Comparison of ENCODE assay signal across 13 cellular contexts in the genomic region with DNA sequence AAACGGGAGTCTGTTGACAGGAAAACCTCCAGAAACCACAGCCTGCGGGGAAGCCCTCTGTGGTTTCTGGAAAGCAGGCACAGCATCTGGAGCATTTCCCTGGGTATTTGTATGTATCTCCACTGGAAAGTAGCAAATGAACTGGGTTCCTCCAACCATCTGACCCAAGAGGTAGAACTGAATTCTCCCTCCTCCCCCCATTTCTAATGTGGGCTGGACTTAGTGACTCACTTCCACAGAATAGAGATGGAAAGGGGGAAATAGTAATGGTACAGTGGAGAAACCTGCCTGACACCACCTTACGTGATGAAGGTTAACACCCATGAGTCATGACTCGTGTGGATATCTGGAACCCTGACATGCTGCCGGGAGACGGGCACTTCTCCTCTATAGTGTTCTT. TPM values are rescaled to one million over a fixed set of nuclear protein-coding genes. Genes with fewer than 3 reads are reported as not detected.
DNase-seq lines count a peak whose midpoint lies in the region; ATAC-seq and TF ChIP-seq lines count a peak whose summit lies in the region.
"Had no signal": no experiment of that assay in that cellular context is flagged by ENCODE, and none has a peak within 500 bp of the region (broad histone marks: within the 10 kb centered on the region; RNA-seq: fewer than 3 reads in every experiment).

No MANE protein-coding gene starts in this region.

- H3K4me2 ChIP-seq in neuronal stem cell (ENCODE audit: insufficient read depth, low read length, poor library complexity, severe bottlenecking) = no peak overlapping the region
- H3K4me2 ChIP-seq: neural progenitor cell had no signal

- H4K91ac ChIP-seq in neuronal stem cell (ENCODE audit: low read depth, low read length, poor library complexity) = no peak overlapping the region

- no peak overlapping the region for H3K4ac ChIP-seq in neuronal stem cell (ENCODE audit: low read length)

- no peak overlapping the region for H3K18ac ChIP-seq in neuronal stem cell (ENCODE audit: low read length)

- no peaks in the 10 kb centered on the region for H3K79me1 ChIP-seq in neuronal stem cell (ENCODE audit: low read depth, low read length)

- H3K36me3 ChIP-seq in neuronal stem cell (replicated peaks in 1 of 2; ENCODE audit: control insufficient read depth in 2 of 2, insufficient read depth in 2 of 2, low read length in 2 of 2) = no peaks in the 10 kb centered on the region
- H3K36me3 ChIP-seq: neural progenitor cell had no signal

- H3K23ac ChIP-seq in neuronal stem cell (ENCODE audit: low read depth, low read length, poor library complexity) = no peak overlapping the region

- DNase-seq in activated CD8-positive, alpha-beta T cell treated with anti-CD3 and anti-CD28 coated beads for 36 hours = peak; percentile 17
- DNase-seq in activated CD8-positive, alpha-beta T cell treated with anti-CD3 and anti-CD28 coated beads, Interleukin-2, amount 10 ng/mL, durations not matched to agents 7 days and 5 days = no peak
- DNase-seq in NCI-H226 (peak; percentile 84), epithelial cell of esophagus (ENCODE audit: low read depth) (peak; percentile 72), neuronal stem cell (ENCODE audit: low spot score) (no peak), globus pallidus (ENCODE audit: low spot score) (no peak)
- DNase-seq in stimulated activated CD8-positive, alpha-beta memory T cell treated with anti-CD3 and anti-CD28 coated beads, Interleukin-7, amount 100 ng/mL, for 48 hours (ENCODE audit: extremely low read depth in 1 of 2, low read depth in 1 of 2) = peak; percentile 21 to 52
- DNase-seq: DMS 273 treated with DMSO at 0.1 percent for 48 hours, mesenchymal stem cell, trophoblast cell had no signal

- TF ChIP-seq CTCF in activated CD8-positive, alpha-beta T cell treated with anti-CD3 and anti-CD28 coated beads for 36 hours (IDR thresholded peaks at IDR 0.05) = no peak
- no peak for TF ChIP-seq CTCF in epithelial cell of esophagus (IDR thresholded peaks at IDR 0.05; ENCODE audit: insufficient read depth, low read depth, low read length, missing control alignments)

- no peak overlapping the region for H2BK12ac ChIP-seq in neuronal stem cell (ENCODE audit: low read length)

- H3K9ac ChIP-seq in neuronal stem cell (ENCODE audit: low read depth, low read length, poor library complexity) = no peak overlapping the region
- H3K9ac ChIP-seq: neural progenitor cell had no signal

- no peaks in the 10 kb centered on the region for H3K9me3 Mint-ChIP-seq in activated CD8-positive, alpha-beta T cell treated with anti-CD3 and anti-CD28 coated beads for 36 hours
- no peaks in the 10 kb centered on the region for H3K9me3 Mint-ChIP-seq in activated CD8-positive, alpha-beta T cell treated with anti-CD3 and anti-CD28 coated beads, Interleukin-2, amount 10 ng/mL, durations not matched to agents 7 days and 5 days (ENCODE audit: insufficient read depth)

- H3K14ac ChIP-seq in neuronal stem cell (ENCODE audit: low read length) = no peak overlapping the region

- no peak overlapping the region for H4K8ac ChIP-seq in neuronal stem cell (ENCODE audit: low read depth, low read length)

- no peak overlapping the region for H3K27ac Mint-ChIP-seq in activated CD8-positive, alpha-beta T cell treated with anti-CD3 and anti-CD28 coated beads for 36 hours
- no peak overlapping the region for H3K27ac Mint-ChIP-seq in activated CD8-positive, alpha-beta T cell treated with anti-CD3 and anti-CD28 coated beads, Interleukin-2, amount 10 ng/mL, durations not matched to agents 7 days and 5 days
- H3K27ac Mint-ChIP-seq: neural progenitor cell had no signal

- intact Hi-C loops in activated CD8-positive, alpha-beta T cell treated with anti-CD3 and anti-CD28 coated beads for 36 hours (cut with micrococcal nuclease) = no loop called here

- H3K4me1 ChIP-seq in neuronal stem cell (ENCODE audit: control insufficient read depth in 2 of 2, insufficient read depth in 1 of 2, low read depth in 1 of 2, low read length in 2 of 2) = no peaks in the 10 kb centered on the region
- H3K4me1 ChIP-seq: neural progenitor cell had no signal

- peaks cover 14% of the 10 kb centered on the region for H3K4me1 Mint-ChIP-seq in activated CD8-positive, alpha-beta T cell treated with anti-CD3 and anti-CD28 coated beads for 36 hours (ENCODE audit: low read depth)
- no peaks in the 10 kb centered on the region for H3K4me1 Mint-ChIP-seq in activated CD8-positive, alpha-beta T cell treated with anti-CD3 and anti-CD28 coated beads, Interleukin-2, amount 10 ng/mL, durations not matched to agents 7 days and 5 days (ENCODE audit: low read depth)
- H3K4me1 Mint-ChIP-seq: neural progenitor cell had no signal

- peaks cover 1% of the 10 kb centered on the region for H3K27me3 Mint-ChIP-seq in activated CD8-positive, alpha-beta T cell treated with anti-CD3 and anti-CD28 coated beads for 36 hours
- no peaks in the 10 kb centered on the region for H3K27me3 Mint-ChIP-seq in activated CD8-positive, alpha-beta T cell treated with anti-CD3 and anti-CD28 coated beads, Interleukin-2, amount 10 ng/mL, durations not matched to agents 7 days and 5 days (ENCODE audit: low read depth)

- no peak overlapping the region for H2BK5ac ChIP-seq in neuronal stem cell (ENCODE audit: low read length)

- no peak overlapping the region for H2BK15ac ChIP-seq in neuronal stem cell (ENCODE audit: low read length)

- ATAC-seq in activated CD8-positive, alpha-beta T cell treated with anti-CD3 and anti-CD28 coated beads for 36 hours = peak; percentile 90
- no peak for ATAC-seq in activated CD8-positive, alpha-beta T cell treated with anti-CD3 and anti-CD28 coated beads, Interleukin-2, amount 10 ng/mL, durations not matched to agents 7 days and 5 days
- no peak for ATAC-seq in HG03521 (IDR thresholded peaks at IDR 0.05; ENCODE audit: unreplicated experiment)
- ATAC-seq: sciatic nerve had no signal

- no peak overlapping the region for H3K4me3 Mint-ChIP-seq in activated CD8-positive, alpha-beta T cell treated with anti-CD3 and anti-CD28 coated beads for 36 hours
- no peak overlapping the region for H3K4me3 Mint-ChIP-seq in activated CD8-positive, alpha-beta T cell treated with anti-CD3 and anti-CD28 coated beads, Interleukin-2, amount 10 ng/mL, durations not matched to agents 7 days and 5 days
- H3K4me3 Mint-ChIP-seq: neural progenitor cell had no signal

- peaks cover under 1% of the 10 kb centered on the region for H3K36me3 Mint-ChIP-seq in activated CD8-positive, alpha-beta T cell treated with anti-CD3 and anti-CD28 coated beads for 36 hours (ENCODE audit: low read depth)
- peaks cover 2% of the 10 kb centered on the region for H3K36me3 Mint-ChIP-seq in activated CD8-positive, alpha-beta T cell treated with anti-CD3 and anti-CD28 coated beads, Interleukin-2, amount 10 ng/mL, durations not matched to agents 7 days and 5 days (ENCODE audit: low read depth)
- H3K36me3 Mint-ChIP-seq: neural progenitor cell had no signal

- peaks cover 0 to 4% of the 10 kb centered on the region in 2 donors for H3K9me3 ChIP-seq in neuronal stem cell (replicated peaks in 1 of 2; ENCODE audit: control insufficient read depth in 2 of 2, insufficient read depth in 1 of 2, low read depth in 1 of 2, low read length in 2 of 2)

- no peak overlapping the region for H2AK5ac ChIP-seq in neuronal stem cell (ENCODE audit: low read depth, low read length)

- no peak overlapping the region for H3K27ac ChIP-seq in neuronal stem cell (replicated peaks; ENCODE audit: low read length)
- H3K27ac ChIP-seq: neural progenitor cell had no signal

- POLR2A ChIA-PET in activated CD8-positive, alpha-beta T cell treated with anti-CD3 and anti-CD28 coated beads for 36 hours (lab: Charles Lee) = interaction anchor here (1.0 kb wide), 1 partner anchor 12 kb away, joined by 3 read pairs; no protein-coding TSS in a partner anchor
- POLR2A ChIA-PET in activated CD8-positive, alpha-beta T cell treated with anti-CD3 and anti-CD28 coated beads, Interleukin-2, amount 10 ng/mL, durations not matched to agents 7 days and 5 days (lab: Charles Lee) = no interaction called here

- peaks cover 0 to 9% (median 0%) of the 10 kb centered on the region in 3 experiments for H3K27me3 ChIP-seq in neuronal stem cell (ENCODE audit: control insufficient read depth in 3 of 3, insufficient read depth in 3 of 3, low read depth in 1 of 3, low read length in 3 of 3)
- H3K27me3 ChIP-seq: neural progenitor cell had no signal

- H3K4me3 ChIP-seq in epithelial cell of esophagus (ENCODE audit: low read length) = no peak overlapping the region
- H3K4me3 ChIP-seq in neuronal stem cell (ENCODE audit: low read length in 2 of 2) = no peak overlapping the region
- H3K4me3 ChIP-seq: neural progenitor cell had no signal

- CTCF ChIA-PET in activated CD8-positive, alpha-beta T cell treated with anti-CD3 and anti-CD28 coated beads for 36 hours (lab: Charles Lee) = interaction anchor here (1.9 kb wide), 1 partner anchor 15 kb away, joined by 15 read pairs; no protein-coding TSS in a partner anchor
- CTCF ChIA-PET in activated CD8-positive, alpha-beta T cell treated with anti-CD3 and anti-CD28 coated beads, Interleukin-2, amount 10 ng/mL, durations not matched to agents 7 days and 5 days (lab: Charles Lee) = interaction anchor here (2.4 kb wide), 1 partner anchor 16 kb away, joined by 11 read pairs; no protein-coding TSS in a partner anchor

- no CpG with 5 or more reads among the region's 6 CpGs for WGBS in neuronal stem cell (ENCODE audit: extremely low coverage in 2 of 2, insufficient read length in 2 of 2, insufficient replicate concordance in 1 of 2), 2 donors

- no peak overlapping the region for H2BK120ac ChIP-seq in neuronal stem cell (ENCODE audit: low read depth, low read length)

- H2AFZ ChIP-seq in neuronal stem cell (ENCODE audit: low read length) = no peak overlapping the region
- H2AFZ ChIP-seq: neural progenitor cell had no signal

RNA-seq across cellular contexts. Expression of a gene that starts 51.9 kb away (rescaled TPM):
- total RNA-seq in activated CD8-positive, alpha-beta T cell treated with anti-CD3 and anti-CD28 coated beads for 36 hours = 10 to 100 TPM; 71.3 to 72.6 TPM
- 10 to 100 TPM; 54.4 to 57.7 TPM for total RNA-seq in activated CD8-positive, alpha-beta T cell treated with anti-CD3 and anti-CD28 coated beads, Interleukin-2, amount 10 ng/mL, durations not matched to agents 7 days and 5 days
- polyA plus RNA-seq in neuronal stem cell (2013, experiment 1 of 2) = 83.4 TPM
- polyA plus RNA-seq in neuronal stem cell (2013, experiment 2 of 2) = 85.0 TPM

Comparison
In these comparisons a context has a peak if more than half of its experiments do, and no peak if none do; other contexts are left out.
1. DNase-seq: peak in activated CD8-positive, alpha-beta T cell treated with anti-CD3 and anti-CD28 coated beads for 36 hours (single experiment), NCI-H226 (single experiment), epithelial cell of esophagus (single experiment) and stimulated activated CD8-positive, alpha-beta memory T cell treated with anti-CD3 and anti-CD28 coated beads, Interleukin-7, amount 100 ng/mL, for 48 hours (2 of 2); none in activated CD8-positive, alpha-beta T cell treated with anti-CD3 and anti-CD28 coated beads, Interleukin-2, amount 10 ng/mL, durations not matched to agents 7 days and 5 days (single experiment), neuronal stem cell (single experiment) and globus pallidus (single experiment).